In genomic region chr19:926595-927043, GRCh38 we compare ENCODE assay signal across 8 cellular contexts. TPM values are rescaled to one million over a fixed set of nuclear protein-coding genes. Genes with fewer than 3 reads are reported as not detected.
DNase-seq lines count a peak whose midpoint lies in the region; TF ChIP-seq lines count a peak whose summit lies in the region.

No MANE protein-coding gene starts in this region.

- H3K36me3 ChIP-seq in cardiac muscle cell (peaks cover 13% of the 10 kb centered on the region), rectal smooth muscle tissue (ENCODE audit: control insufficient read depth, insufficient read depth, low read length) (no peaks in the 10 kb centered on the region)

- peak overlapping the region; percentile 62 for H3K9ac ChIP-seq in rectal smooth muscle tissue (ENCODE audit: low read length)

- H3K9me3 ChIP-seq in cardiac muscle cell (ENCODE audit: low read depth), result no peaks in the 10 kb centered on the region

- peaks cover 3% of the 10 kb centered on the region for H3K4me1 ChIP-seq in cardiac muscle cell (ENCODE audit: low read depth)
- no peaks in the 10 kb centered on the region for H3K4me1 ChIP-seq in rectal smooth muscle tissue (ENCODE audit: control insufficient read depth, insufficient read depth, low read length)

- H3K4me3 ChIP-seq in cardiac muscle cell (peak overlapping the region; percentile 98), rectal smooth muscle tissue (ENCODE audit: low read length) (peak overlapping the region; percentile 87)

- H3K27ac ChIP-seq in cardiac muscle cell (peak overlapping the region; percentile 86), rectal smooth muscle tissue (ENCODE audit: low read depth, low read length) (peak overlapping the region; percentile 68)

- no peak for TF ChIP-seq CTCF in cardiac muscle cell (IDR thresholded peaks at IDR 0.05; ENCODE audit: low read depth, low read length)

- DNase-seq in EH (ENCODE audit: low read depth), result peak; percentile 39
- peak; percentile 34 for DNase-seq in KG1 (lab: John Stamatoyannopoulos, UW)
- peak; percentile 44 for DNase-seq in activated T-cell treated with anti-CD3 and anti-CD28 coated beads, Interleukin-2, amount 50 U/mL, for 1 hour
- DNase-seq in cardiac muscle cell (ENCODE audit: low read depth in 1 of 2, low spot score in 1 of 2), result peak; percentile 54 to 65
- DNase-seq in NCI-H2107 treated with DMSO at 0.1 percent for 48 hours (lab: John Stamatoyannopoulos, UW; ENCODE audit: unreplicated experiment), result no peak
- DNase-seq in mucosa of gallbladder (ENCODE audit: low spot score), result no peak
- no peak for DNase-seq in NCI-H526 treated with DMSO at 0.1 percent for 48 hours (lab: John Stamatoyannopoulos, UW)

- H3K27me3 ChIP-seq in cardiac muscle cell, result no peaks in the 10 kb centered on the region
- H3K27me3 ChIP-seq in rectal smooth muscle tissue (ENCODE audit: control insufficient read depth, insufficient read depth, low read length), result no peaks in the 10 kb centered on the region

RNA-seq across cellular contexts. Expression of gene ARID3A, which starts 0.8 kb away (rescaled TPM):
- 59.7 and 62.3 TPM in 2 replicates for total RNA-seq in cardiac muscle cell
- polyA plus RNA-seq in cardiac muscle cell, result 39.1 and 48.7 TPM in 2 replicates
- 7.0 TPM for total RNA-seq in mucosa of gallbladder

RNA-seq across cellular contexts. Expression of gene KISS1R, which starts 9.5 kb away (rescaled TPM):
- total RNA-seq in cardiac muscle cell (0.46 and 1.2 TPM in 2 replicates), mucosa of gallbladder (0.17 TPM)
- 1.9 and 3.2 TPM in 2 replicates for polyA plus RNA-seq in cardiac muscle cell

RNA-seq across cellular contexts. Expression of gene R3HDM4, which starts 13.6 kb away (rescaled TPM):
- total RNA-seq in cardiac muscle cell (60.3 and 66.2 TPM in 2 replicates), mucosa of gallbladder (47.5 TPM)
- polyA plus RNA-seq in cardiac muscle cell, result 82.1 and 86.7 TPM in 2 replicates

RNA-seq across cellular contexts. Expression of gene RNU6-9, which starts 33.3 kb away (rescaled TPM):
- total RNA-seq in cardiac muscle cell, result not detected in 2 replicates
- not detected in 2 replicates for polyA plus RNA-seq in cardiac muscle cell
- not detected for total RNA-seq in mucosa of gallbladder

RNA-seq across cellular contexts. Expression of gene MED16, which starts 33.6 kb away (rescaled TPM):
- total RNA-seq in cardiac muscle cell (61.9 and 67.2 TPM in 2 replicates), mucosa of gallbladder (66.9 TPM)
- polyA plus RNA-seq in cardiac muscle cell, result 104 and 145 TPM in 2 replicates

Comparison
In these comparisons a context has a peak if more than half of its experiments do, and no peak if none do; other contexts are left out.
1. DNase-seq: peak in EH (single experiment), KG1 (single experiment), activated T-cell treated with anti-CD3 and anti-CD28 coated beads, Interleukin-2, amount 50 U/mL, for 1 hour (single experiment) and cardiac muscle cell (2 of 2); none in NCI-H2107 treated with DMSO at 0.1 percent for 48 hours (single experiment), mucosa of gallbladder (single experiment) and NCI-H526 treated with DMSO at 0.1 percent for 48 hours (single experiment).